Comparison of ENCODE assay signal across 8 cellular contexts in the genomic region with DNA sequence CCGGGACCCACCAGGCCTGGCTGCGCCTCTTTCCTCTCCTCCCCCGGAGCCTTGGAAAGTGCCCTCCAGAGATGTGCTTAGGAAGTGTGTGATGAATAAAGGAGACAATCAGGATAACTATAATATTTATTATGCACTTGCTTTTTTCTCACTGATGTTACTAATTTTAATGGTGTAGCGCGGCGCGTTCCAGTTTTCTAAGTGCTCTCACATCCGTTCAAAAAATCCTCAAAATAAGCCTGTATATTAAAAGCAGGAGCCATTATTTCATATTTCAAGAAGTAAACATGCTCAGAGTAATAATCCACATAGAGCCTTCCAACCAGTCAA. TPM values are rescaled to one million over a fixed set of nuclear protein-coding genes. Genes with fewer than 3 reads are reported as not detected.
DNase-seq lines count a peak whose midpoint lies in the region; ATAC-seq, FAIRE-seq and TF ChIP-seq lines count a peak whose summit lies in the region.

No MANE protein-coding gene starts in this region.

- no peaks in the 10 kb centered on the region for H3K36me3 ChIP-seq in HUES64 (ENCODE audit: insufficient read depth, low read length)
- no peaks in the 10 kb centered on the region for H3K36me3 ChIP-seq in mammary epithelial cell (ENCODE audit: insufficient read depth, low read length)

- no peak for FAIRE-seq in frontal cortex (lab: Jason Lieb, UNC)

- H3K27ac ChIP-seq in HUES64 (ENCODE audit: low read depth, low read length): no peak overlapping the region
- H3K27ac ChIP-seq in mammary epithelial cell (ENCODE audit: insufficient read depth, low read depth, low read length): peak overlapping the region; percentile 90

- DNase-seq in CD14-positive monocyte (ENCODE audit: low spot score): no peak
- no peak for DNase-seq in mammary epithelial cell
- no peak for DNase-seq in effector CD8-positive, alpha-beta T cell (lab: John Stamatoyannopoulos, UW)
- no peak for DNase-seq in middle frontal gyrus (ENCODE audit: extremely low spot score, low spot score)
- no peak for DNase-seq in frontal cortex (ENCODE audit: low spot score in 2 of 2)

- dilution Hi-C loops in mammary epithelial cell (cut with HindIII; ENCODE audit: low sequenced_read_pairs): no loop called here

- H3K27ac Mint-ChIP-seq in CD14-positive monocyte: peak overlapping the region; percentile 88 to 96 (median 94)

- ATAC-seq in GM21737 (IDR thresholded peaks at IDR 0.05; ENCODE audit: unreplicated experiment): no peak

- peak overlapping the region; percentile 75 for H3K9ac ChIP-seq in HUES64 (ENCODE audit: low read depth, low read length)
- H3K9ac ChIP-seq in mammary epithelial cell (ENCODE audit: insufficient read depth, low read length): peak overlapping the region; percentile 77

- H3K4me3 ChIP-seq in HUES64 (ENCODE audit: low read length) (peak overlapping the region; percentile 94), mammary epithelial cell (replicated peaks in 1 of 3; ENCODE audit: insufficient read depth in 1 of 3, low read depth in 2 of 3, low read length in 3 of 3) (peak overlapping the region; percentile 71 to 92 (median 85)), mononuclear cell (ENCODE audit: low read length) (peak overlapping the region; percentile 81)

- H3K4me1 ChIP-seq in HUES64 (ENCODE audit: insufficient read depth, low read length): peaks cover 24% of the 10 kb centered on the region
- H3K4me1 ChIP-seq in mammary epithelial cell (ENCODE audit: insufficient read depth, low read length): peaks cover 6% of the 10 kb centered on the region
- peaks cover 28% of the 10 kb centered on the region for H3K4me1 ChIP-seq in mononuclear cell (ENCODE audit: insufficient read depth, low read length)

- no TSS peak for BruUV-seq in mammary epithelial cell (replicated peaks; lab: Mats Ljungman, UMichigan)

- H3K9me3 Mint-ChIP-seq in CD14-positive monocyte: no peaks in the 10 kb centered on the region

- H4K20me1 ChIP-seq in mammary epithelial cell (ENCODE audit: insufficient read depth, low read length): no peaks in the 10 kb centered on the region

- no peak for TF ChIP-seq CTCF in CD14-positive monocyte (IDR thresholded peaks at IDR 0.05)
- no peak for TF ChIP-seq CTCF in mammary epithelial cell (conservative IDR thresholded peaks at IDR 0.05 in 1 of 2, IDR thresholded peaks at IDR 0.05 in 1 of 2; ENCODE audit: extremely low read depth in 1 of 2, insufficient read depth in 1 of 2, low read depth in 1 of 2, low read length in 2 of 2)

- H3K4me2 ChIP-seq in mammary epithelial cell (ENCODE audit: insufficient read depth, low read depth, low read length): peak overlapping the region; percentile 99

- H3K27me3 ChIP-seq in HUES64 (ENCODE audit: insufficient read depth, low read length) (peaks cover 11% of the 10 kb centered on the region; the same call in 1 of the 2 replicates), mammary epithelial cell (ENCODE audit: insufficient read depth, low read length) (no peaks in the 10 kb centered on the region), mononuclear cell (ENCODE audit: insufficient read depth, low read length) (no peaks in the 10 kb centered on the region)

- H3K36me3 Mint-ChIP-seq in CD14-positive monocyte: peaks cover 16 to 26% of the 10 kb centered on the region in 2 donors

- CTCF ChIA-PET in mammary epithelial cell (lab: Charles Lee; ENCODE audit: low non-redundant PET): no interaction called here

- intact Hi-C loops in CD14-positive monocyte (cut with micrococcal nuclease): loop anchor here (2.0 to 10.0 kb wide), 2 partner anchors 54 to 58 kb away; a partner anchor contains a TSS
- intact Hi-C loops in mammary epithelial cell (cut with micrococcal nuclease): loop anchor here (2.0 to 5.0 kb wide), 3 partner anchors 58 to 252 kb away; a partner anchor contains a TSS

- peak overlapping the region; percentile 85 to 88 for H3K4me3 Mint-ChIP-seq in CD14-positive monocyte

- H3K4me1 Mint-ChIP-seq in CD14-positive monocyte: peaks cover 31% of the 10 kb centered on the region

- H2AFZ ChIP-seq in mammary epithelial cell (ENCODE audit: low read depth, low read length): peak overlapping the region; percentile 83

- in situ Hi-C loops in mammary epithelial cell (cut with MboI; ENCODE audit: low sequenced_read_pairs in 2 of 2): no loop called here

- WGBS in HUES64: 27% methylated on average over 7 of the region's 8 CpGs
- 2% methylated on average over 5 of the region's 8 CpGs for WGBS in mammary epithelial cell (ENCODE audit: low coverage, missing lambda C conversion rate)

- no peaks in the 10 kb centered on the region for H3K27me3 Mint-ChIP-seq in CD14-positive monocyte (ENCODE audit: low read depth in 3 of 3)

- no peaks in the 10 kb centered on the region for H3K9me3 ChIP-seq in HUES64 (ENCODE audit: insufficient read depth, low read depth, low read length)
- no peaks in the 10 kb centered on the region for H3K9me3 ChIP-seq in mammary epithelial cell (replicated peaks; ENCODE audit: insufficient read depth, low read length)
- no peaks in the 10 kb centered on the region for H3K9me3 ChIP-seq in mononuclear cell (ENCODE audit: low read depth, low read length)

- H3K79me2 ChIP-seq in mammary epithelial cell (ENCODE audit: insufficient read depth, low read length): peaks cover 8% of the 10 kb centered on the region

RNA-seq across cellular contexts. Expression of a gene that starts 0.9 kb away (rescaled TPM):
- polyA plus RNA-seq in CD14-positive monocyte (10 to 100 TPM; 53.4 to 92.3 TPM), mammary epithelial cell (10.2 TPM)
- polyA plus RNA-seq in HUES64 (2013, experiment 1 of 2): 10.8 TPM
- 10.6 TPM for polyA plus RNA-seq in HUES64 (2013, experiment 2 of 2)
- total RNA-seq in mammary epithelial cell (10 to 100 TPM; 27.2 to 33.6 TPM), mononuclear cell (30.7 TPM), frontal cortex (16.3 TPM)
- polyA minus RNA-seq in mammary epithelial cell: 29.1 TPM

RNA-seq across cellular contexts. Expression of a gene that starts 57.8 kb away (rescaled TPM):
- polyA plus RNA-seq in CD14-positive monocyte (100 to 1,000 TPM in 1 of 2 donors, 10 to 100 TPM in 1; 95.2 to 105 TPM), mammary epithelial cell (25.7 TPM)
- polyA plus RNA-seq in HUES64 (2013, experiment 1 of 2): 22.3 TPM
- 26.2 TPM for polyA plus RNA-seq in HUES64 (2013, experiment 2 of 2)
- total RNA-seq in mammary epithelial cell (10 to 100 TPM; 46.7 to 76.5 TPM), mononuclear cell (211 TPM), frontal cortex (78.7 TPM)
- polyA minus RNA-seq in mammary epithelial cell: 49.5 TPM
